ENCODE assay signal across 1 cellular context in genomic region chr11:102413497-102413896, GRCh38.
TF ChIP-seq lines count a peak whose summit lies in the region.

No MANE protein-coding gene starts in this region.

TF ChIP-seq in H1, 55 proteins besides CTCF, POLR2A, EP300 and RAD21:
- TF ChIP-seq ATF2 (IDR thresholded peaks at IDR 0.05; ENCODE audit: low read length) (no peak), SP4 (IDR thresholded peaks at IDR 0.05; ENCODE audit: low read length) (no peak), NRF1 (IDR thresholded peaks at IDR 0.05; ENCODE audit: low read depth, low read length) (no peak), ZNF274 (IDR thresholded peaks at IDR 0.05; ENCODE audit: borderline replicate concordance, extremely low read depth, low read length) (no peak), CHD1 (IDR thresholded peaks at IDR 0.05; ENCODE audit: low read depth, low read length) (no peak), CBX5 (IDR thresholded peaks at IDR 0.05; ENCODE audit: low read depth, low read length) (no peak), TAF7 (optimal IDR thresholded peaks at IDR 0.05; ENCODE audit: borderline replicate concordance, low read depth, low read length) (no peak), ATF3 (IDR thresholded peaks at IDR 0.05; ENCODE audit: insufficient read depth, low read depth, low read length) (no peak), CEBPB (IDR thresholded peaks at IDR 0.05; ENCODE audit: low read depth, low read length) (no peak), YY1 (IDR thresholded peaks at IDR 0.05; ENCODE audit: low read depth, low read length) (no peak), POU5F1 (IDR thresholded peaks at IDR 0.05; ENCODE audit: low read depth, low read length) (no peak), SUZ12 (IDR thresholded peaks at IDR 0.05; ENCODE audit: low read length) (no peak), ASH2L (IDR thresholded peaks at IDR 0.05; ENCODE audit: low read length) (no peak)
